1 cellular context compared by ENCODE assay signal in genomic region chr4:184310171-184310567, GRCh38.
TF ChIP-seq lines count a peak whose summit lies in the region.

No MANE protein-coding gene starts in this region.

TF ChIP-seq in GM12878, 131 proteins besides CTCF, POLR2A, EP300 and RAD21 (continued from another document):
- TF ChIP-seq, protein P1, sequence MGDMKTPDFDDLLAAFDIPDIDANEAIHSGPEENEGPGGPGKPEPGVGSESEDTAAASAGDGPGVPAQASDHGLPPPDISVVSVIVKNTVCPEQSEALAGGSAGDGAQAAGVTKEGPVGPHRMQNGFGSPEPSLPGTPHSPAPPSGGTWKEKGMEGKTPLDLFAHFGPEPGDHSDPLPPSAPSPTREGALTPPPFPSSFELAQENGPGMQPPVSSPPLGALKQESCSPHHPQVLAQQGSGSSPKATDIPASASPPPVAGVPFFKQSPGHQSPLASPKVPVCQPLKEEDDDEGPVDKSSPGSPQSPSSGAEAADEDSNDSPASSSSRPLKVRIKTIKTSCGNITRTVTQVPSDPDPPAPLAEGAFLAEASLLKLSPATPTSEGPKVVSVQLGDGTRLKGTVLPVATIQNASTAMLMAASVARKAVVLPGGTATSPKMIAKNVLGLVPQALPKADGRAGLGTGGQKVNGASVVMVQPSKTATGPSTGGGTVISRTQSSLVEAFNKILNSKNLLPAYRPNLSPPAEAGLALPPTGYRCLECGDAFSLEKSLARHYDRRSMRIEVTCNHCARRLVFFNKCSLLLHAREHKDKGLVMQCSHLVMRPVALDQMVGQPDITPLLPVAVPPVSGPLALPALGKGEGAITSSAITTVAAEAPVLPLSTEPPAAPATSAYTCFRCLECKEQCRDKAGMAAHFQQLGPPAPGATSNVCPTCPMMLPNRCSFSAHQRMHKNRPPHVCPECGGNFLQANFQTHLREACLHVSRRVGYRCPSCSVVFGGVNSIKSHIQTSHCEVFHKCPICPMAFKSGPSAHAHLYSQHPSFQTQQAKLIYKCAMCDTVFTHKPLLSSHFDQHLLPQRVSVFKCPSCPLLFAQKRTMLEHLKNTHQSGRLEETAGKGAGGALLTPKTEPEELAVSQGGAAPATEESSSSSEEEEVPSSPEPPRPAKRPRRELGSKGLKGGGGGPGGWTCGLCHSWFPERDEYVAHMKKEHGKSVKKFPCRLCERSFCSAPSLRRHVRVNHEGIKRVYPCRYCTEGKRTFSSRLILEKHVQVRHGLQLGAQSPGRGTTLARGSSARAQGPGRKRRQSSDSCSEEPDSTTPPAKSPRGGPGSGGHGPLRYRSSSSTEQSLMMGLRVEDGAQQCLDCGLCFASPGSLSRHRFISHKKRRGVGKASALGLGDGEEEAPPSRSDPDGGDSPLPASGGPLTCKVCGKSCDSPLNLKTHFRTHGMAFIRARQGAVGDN (IDR thresholded peaks at IDR 0.05) = peak; percentile 63
- TF ChIP-seq MYC (IDR thresholded peaks at IDR 0.05; ENCODE audit: insufficient read depth, insufficient read length, insufficient replicate concordance, low read length, severe bottlenecking) = no peak
- TF ChIP-seq MXI1 (IDR thresholded peaks at IDR 0.05; ENCODE audit: low read depth, low read length) = no peak
- TF ChIP-seq, protein P2, sequence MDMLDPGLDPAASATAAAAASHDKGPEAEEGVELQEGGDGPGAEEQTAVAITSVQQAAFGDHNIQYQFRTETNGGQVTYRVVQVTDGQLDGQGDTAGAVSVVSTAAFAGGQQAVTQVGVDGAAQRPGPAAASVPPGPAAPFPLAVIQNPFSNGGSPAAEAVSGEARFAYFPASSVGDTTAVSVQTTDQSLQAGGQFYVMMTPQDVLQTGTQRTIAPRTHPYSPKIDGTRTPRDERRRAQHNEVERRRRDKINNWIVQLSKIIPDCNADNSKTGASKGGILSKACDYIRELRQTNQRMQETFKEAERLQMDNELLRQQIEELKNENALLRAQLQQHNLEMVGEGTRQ (IDR thresholded peaks at IDR 0.05; ENCODE audit: borderline replicate concordance, low read depth, low read length) = no peak; the same call in 1 of the 2 replicates
- TF ChIP-seq BCL3 (IDR thresholded peaks at IDR 0.05; ENCODE audit: borderline replicate concordance, insufficient read depth, low read depth, low read length, poor library complexity, severe bottlenecking) = no peak
- peak; percentile 10 for TF ChIP-seq MEF2B (IDR thresholded peaks at IDR 0.05; ENCODE audit: partially characterized antibody, poor library complexity, severe bottlenecking)
- TF ChIP-seq KLF5 (IDR thresholded peaks at IDR 0.05; ENCODE audit: partially characterized antibody) = peak; percentile 39
- TF ChIP-seq RUNX3 (IDR thresholded peaks at IDR 0.05; ENCODE audit: low read length) = no peak
- no peak for TF ChIP-seq ZZZ3 (IDR thresholded peaks at IDR 0.05; ENCODE audit: control insufficient read depth, insufficient read length, low read depth)
- TF ChIP-seq IKZF1 (conservative IDR thresholded peaks at IDR 0.05) = peak; percentile 61
- 0 out of 2 replicates have a peak, but pooled peaks have one; percentile 40 for TF ChIP-seq POLR2AphosphoS5 (IDR thresholded peaks at IDR 0.05; ENCODE audit: low read length)
- peak; percentile 90 for TF ChIP-seq NR2F1 (conservative IDR thresholded peaks at IDR 0.05)
- 0 out of 2 replicates have a peak, but pooled peaks have one; percentile 3 for TF ChIP-seq TBL1XR1 (IDR thresholded peaks at IDR 0.05; ENCODE audit: low read depth, low read length)
- peak; percentile 57; the same call in 1 of the 2 replicates for TF ChIP-seq IRF4 (IDR thresholded peaks at IDR 0.05; ENCODE audit: low read depth, low read length)
- peak; percentile 24 to 38; a peak in 1 of 4 replicates for TF ChIP-seq IKZF2 (IDR thresholded peaks at IDR 0.05)
- TF ChIP-seq DPF2 (IDR thresholded peaks at IDR 0.05) = 0 out of 2 replicates have a peak, but pooled peaks have one; percentile 13
- TF ChIP-seq HDGF (IDR thresholded peaks at IDR 0.05) = 0 out of 2 replicates have a peak, but pooled peaks have one; percentile 35
- TF ChIP-seq RELB (IDR thresholded peaks at IDR 0.05; ENCODE audit: low read depth) = peak; percentile 59; the same call in 1 of the 2 replicates
- TF ChIP-seq BCLAF1 (IDR thresholded peaks at IDR 0.05) = no peak
- TF ChIP-seq NFIC (IDR thresholded peaks at IDR 0.05; ENCODE audit: low read depth, low read length) = no peak
- TF ChIP-seq ZNF207 (IDR thresholded peaks at IDR 0.05; ENCODE audit: borderline replicate concordance) = no peak
- TF ChIP-seq EED (IDR thresholded peaks at IDR 0.05; ENCODE audit: low read depth) = peak; percentile 74
- peak; percentile 58; the same call in 1 of the 2 replicates for TF ChIP-seq SPI1 (IDR thresholded peaks at IDR 0.05; ENCODE audit: borderline replicate concordance, insufficient read depth, low read depth, low read length)
- 0 out of 2 replicates have a peak, but pooled peaks have one; percentile 43 for TF ChIP-seq YY1 (IDR thresholded peaks at IDR 0.05; ENCODE audit: low read depth, low read length)
- peak; percentile 52 to 83; a peak in 3 of 4 replicates for TF ChIP-seq BHLHE40 (IDR thresholded peaks at IDR 0.05; ENCODE audit: borderline replicate concordance in 1 of 2, low read depth in 2 of 2, low read length in 1 of 2)
- no peak for TF ChIP-seq ZNF384 (IDR thresholded peaks at IDR 0.05; ENCODE audit: borderline replicate concordance, low read depth, low read length)
